1 cellular context compared by ENCODE assay signal in genomic region chr6:10368841-10369240, GRCh38.
TF ChIP-seq lines count a peak whose summit lies in the region.

No MANE protein-coding gene starts in this region.

TF ChIP-seq in H1, 55 proteins besides CTCF, POLR2A, EP300 and RAD21 (continued from another document):
- TF ChIP-seq CHD7 (IDR thresholded peaks at IDR 0.05; ENCODE audit: insufficient replicate concordance, low read length): no peak
TF ChIP-seq in H1: peak in this region for 0.
